Comparison of ENCODE assay signal across 2 cellular contexts in genomic region chr14:37146438-37146837, GRCh38. TPM values are rescaled to one million over a fixed set of nuclear protein-coding genes. Genes with fewer than 3 reads are reported as not detected.
"Had no signal": no experiment of that assay in that cellular context is flagged by ENCODE, and none has a peak within 500 bp of the region (broad histone marks: within the 10 kb centered on the region; RNA-seq: fewer than 3 reads in every experiment).

No MANE protein-coding gene starts in this region.

RNA-seq across cellular contexts. Expression of gene SLC25A21, which starts 26.0 kb away (rescaled TPM):
- total RNA-seq: natural killer cell, smooth muscle cell had no signal

RNA-seq across cellular contexts. Expression of gene MIPOL1, which starts 51.3 kb away (rescaled TPM):
- total RNA-seq: natural killer cell had no signal
